In the genomic region with DNA sequence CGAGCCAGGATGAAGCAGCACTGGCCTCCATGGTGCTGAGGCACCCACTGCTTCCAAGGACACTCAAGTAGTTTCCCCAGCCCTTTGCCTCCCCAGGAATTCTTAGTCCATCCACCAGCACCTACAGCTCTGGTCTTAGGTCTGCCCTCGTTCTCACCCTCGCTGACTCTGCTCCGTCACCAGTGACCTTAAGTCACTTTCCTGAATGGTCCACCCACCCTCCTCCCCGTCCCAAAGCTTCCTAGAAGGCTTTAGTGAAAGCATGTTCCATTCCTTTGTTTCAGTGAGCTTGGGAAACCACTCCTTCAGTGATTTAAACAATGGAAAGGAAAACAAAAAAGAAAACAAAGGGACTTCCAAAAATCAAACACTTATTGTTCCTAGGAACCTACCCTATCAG, we compare ENCODE assay signal across 1 cellular context.
TF ChIP-seq lines count a peak whose summit lies in the region.

No MANE protein-coding gene starts in this region.

TF ChIP-seq in H1, 55 proteins besides CTCF, POLR2A, EP300 and RAD21:
- TF ChIP-seq SIN3A (conservative IDR thresholded peaks at IDR 0.05 in 1 of 2, IDR thresholded peaks at IDR 0.05 in 1 of 2; ENCODE audit: low read depth in 1 of 2, low read length in 2 of 2) (no peak), JUND (IDR thresholded peaks at IDR 0.05; ENCODE audit: low read length) (no peak), TAF1 (IDR thresholded peaks at IDR 0.05; ENCODE audit: low read depth, low read length) (no peak), SP2 (IDR thresholded peaks at IDR 0.05; ENCODE audit: low read length) (no peak), NRF1 (IDR thresholded peaks at IDR 0.05; ENCODE audit: low read depth, low read length) (no peak), TBP (IDR thresholded peaks at IDR 0.05; ENCODE audit: low read depth, low read length) (no peak), SIRT6 (IDR thresholded peaks at IDR 0.05; ENCODE audit: low read length) (no peak), POU5F1 (IDR thresholded peaks at IDR 0.05; ENCODE audit: low read depth, low read length) (no peak), HDAC2 (IDR thresholded peaks at IDR 0.05; ENCODE audit: borderline replicate concordance in 1 of 2, low read depth in 2 of 2, low read length in 2 of 2) (no peak), CEBPB (IDR thresholded peaks at IDR 0.05; ENCODE audit: low read depth, low read length) (no peak), JUN (IDR thresholded peaks at IDR 0.05; ENCODE audit: low read depth, low read length) (no peak), KDM4A (IDR thresholded peaks at IDR 0.05; ENCODE audit: low read depth, low read length, severe bottlenecking) (no peak), CHD1 (IDR thresholded peaks at IDR 0.05; ENCODE audit: low read depth, low read length) (no peak), CREB1 (IDR thresholded peaks at IDR 0.05) (no peak), GABPA (IDR thresholded peaks at IDR 0.05; ENCODE audit: borderline replicate concordance, insufficient read depth, low read length) (no peak)
TF ChIP-seq in H1: peak in this region for 0.
